Comparison of ENCODE assay signal across 8 cellular contexts in genomic region chr10:114703377-114704125, GRCh38. TPM values are rescaled to one million over a fixed set of nuclear protein-coding genes. Genes with fewer than 3 reads are reported as not detected.
DNase-seq lines count a peak whose midpoint lies in the region; TF ChIP-seq lines count a peak whose summit lies in the region.

No MANE protein-coding gene starts in this region.

- H4K20me1 ChIP-seq in neural cell (ENCODE audit: insufficient read depth) = no peaks in the 10 kb centered on the region

- H3K9ac ChIP-seq in neural cell (ENCODE audit: low read length) = no peak overlapping the region

- TF ChIP-seq CTCF in dorsolateral prefrontal cortex (IDR thresholded peaks at IDR 0.05 in 54 of 56, conservative IDR thresholded peaks at IDR 0.05 in 2 of 56; ENCODE audit: low read depth in 1 of 56, partially characterized antibody in 56 of 56) = peak in 52 of 56 donors; percentile 14 to 65 (median 40)
- peak; percentile 51 for TF ChIP-seq CTCF in neural cell (IDR thresholded peaks at IDR 0.05; ENCODE audit: poor library complexity, severe bottlenecking)

- H2AFZ ChIP-seq in neural cell (ENCODE audit: low read depth, low read length) = no peak overlapping the region

- no peaks in the 10 kb centered on the region for H3K36me3 ChIP-seq in neural cell (ENCODE audit: insufficient read depth, low read length)

- TF ChIP-seq EP300 in neural cell (conservative IDR thresholded peaks at IDR 0.05; ENCODE audit: poor library complexity, severe bottlenecking) = no peak

- H3K79me2 ChIP-seq in neural cell (replicated peaks; ENCODE audit: insufficient read depth, low read length) = no peaks in the 10 kb centered on the region

- no peaks in the 10 kb centered on the region for H3F3A ChIP-seq in neural cell (ENCODE audit: insufficient read depth, low read length, poor library complexity, severe bottlenecking)

- no peak overlapping the region for H3K4me2 ChIP-seq in neural cell (ENCODE audit: low read length)

- H3K4me3 ChIP-seq in dorsolateral prefrontal cortex = no peak overlapping the region
- no peak overlapping the region for H3K4me3 ChIP-seq in neural cell (ENCODE audit: low read length)

- H3K27ac ChIP-seq in dorsolateral prefrontal cortex (peak overlapping the region in 4 of 59 donors; percentile 31 to 41 (median 38)), neural cell (ENCODE audit: low read length) (no peak overlapping the region)

- H3K9me3 ChIP-seq in neural cell (ENCODE audit: low read length) = no peaks in the 10 kb centered on the region

- H3K9me2 ChIP-seq in neural cell (ENCODE audit: insufficient read depth, low read length) = no peaks in the 10 kb centered on the region

- peak in 2 of 3 experiments; percentile 4 to 48 for DNase-seq in NCI-H1417 (lab: John Stamatoyannopoulos, UW)
- DNase-seq in NCI-H1417 treated with DMSO at 0.1 percent for 48 hours (lab: John Stamatoyannopoulos, UW) = no peak
- DNase-seq in NCI-H1092 treated with DMSO at 0.1 percent for 48 hours (lab: John Stamatoyannopoulos, UW) = peak; percentile 36
- no peak for DNase-seq in dorsolateral prefrontal cortex
- DNase-seq in C1 segment of cervical spinal cord (lab: John Stamatoyannopoulos, UW) = no peak
- DNase-seq in NOMO-1 treated with DMSO at 0.1 percent for 48 hours (lab: John Stamatoyannopoulos, UW; ENCODE audit: unreplicated experiment) = no peak
- DNase-seq in head of caudate nucleus = no peak

- intact Hi-C loops in dorsolateral prefrontal cortex (cut with DNase I) (no loop called here), head of caudate nucleus (cut with DNase I) (no loop called here)

- H3K27me3 ChIP-seq in dorsolateral prefrontal cortex (peaks cover 0 to 6% (median 0%) of the 10 kb centered on the region in 45 donors), neural cell (ENCODE audit: insufficient read depth, low read depth, low read length) (no peaks in the 10 kb centered on the region)

- TF ChIP-seq RAD21 in neural cell (conservative IDR thresholded peaks at IDR 0.05) = peak; percentile 57

TF ChIP-seq in neural cell, 6 proteins besides CTCF, POLR2A, EP300 and RAD21:
- no peak for TF ChIP-seq TAF1 (IDR thresholded peaks at IDR 0.05; ENCODE audit: low read depth)
- TF ChIP-seq POLR2AphosphoS5 (IDR thresholded peaks at IDR 0.05) = no peak
- TF ChIP-seq REST (IDR thresholded peaks at IDR 0.05; ENCODE audit: borderline replicate concordance) = no peak
- peak; percentile 59 for TF ChIP-seq SMC3 (conservative IDR thresholded peaks at IDR 0.05; ENCODE audit: poor library complexity)

RNA-seq across cellular contexts. Expression of gene ABLIM1, which starts 45.5 kb away (rescaled TPM):
- total RNA-seq in dorsolateral prefrontal cortex = 100 to 1,000 TPM in 116 of 120 experiments, 10 to 100 TPM in 4; 73.6 to 222 (median 138) TPM
- polyA plus RNA-seq in neural cell = 9.6 and 10.1 TPM in 2 replicates
- 25.8 and 29.6 TPM in 2 replicates for polyA minus RNA-seq in neural cell

Comparison
In these comparisons a context has a peak if more than half of its experiments do, and no peak if none do; other contexts are left out.
1. DNase-seq: peak in NCI-H1417 (2 of 3) and NCI-H1092 treated with DMSO at 0.1 percent for 48 hours (single experiment); none in NCI-H1417 treated with DMSO at 0.1 percent for 48 hours (single experiment), dorsolateral prefrontal cortex (0 of 10), C1 segment of cervical spinal cord (0 of 14), NOMO-1 treated with DMSO at 0.1 percent for 48 hours (single experiment) and head of caudate nucleus (0 of 42).